In genomic region chr17:82258555-82258954, GRCh38 we compare ENCODE assay signal across 24 cellular contexts. TPM values are rescaled to one million over a fixed set of nuclear protein-coding genes. Genes with fewer than 3 reads are reported as not detected.
DNase-seq lines count a peak whose midpoint lies in the region; ATAC-seq and TF ChIP-seq lines count a peak whose summit lies in the region.
"Had no signal": no experiment of that assay in that cellular context is flagged by ENCODE, and none has a peak within 500 bp of the region (broad histone marks: within the 10 kb centered on the region; RNA-seq: fewer than 3 reads in every experiment).

No MANE protein-coding gene starts in this region.

- TF ChIP-seq CTCF in CD8-positive, alpha-beta T cell (IDR thresholded peaks at IDR 0.05), result no peak
- TF ChIP-seq CTCF in natural killer cell (IDR thresholded peaks at IDR 0.05), result no peak

- CTCF ChIA-PET in activated CD4-positive, alpha-beta memory T cell treated with anti-CD3 and anti-CD28 coated beads for 36 hours (lab: Charles Lee), result interaction anchor here (1.0 to 1.4 kb wide), 2 partner anchors 22 to 63 kb away, joined by 4 read pairs; no protein-coding TSS in a partner anchor
- CTCF ChIA-PET in activated CD4-positive, alpha-beta memory T cell treated with anti-CD3 and anti-CD28 coated beads, Interleukin-2, amount 10 ng/mL, durations not matched to agents 7 days and 5 days (lab: Charles Lee), result no interaction called here
- CTCF ChIA-PET in CD8-positive, alpha-beta T cell (lab: Charles Lee), result no interaction called here

- ATAC-seq in CD8-positive, alpha-beta T cell, result no peak
- ATAC-seq in natural killer cell, result no peak
- ATAC-seq: left colon had no signal

- peak overlapping the region; percentile 20 for H3K27ac Mint-ChIP-seq in activated CD4-positive, alpha-beta memory T cell treated with anti-CD3 and anti-CD28 coated beads for 36 hours
- H3K27ac Mint-ChIP-seq in activated CD4-positive, alpha-beta memory T cell treated with anti-CD3 and anti-CD28 coated beads, Interleukin-2, amount 10 ng/mL, durations not matched to agents 7 days and 5 days, result no peak overlapping the region
- H3K27ac Mint-ChIP-seq in CD8-positive, alpha-beta T cell, result peak overlapping the region; percentile 78
- peak overlapping the region; percentile 1 for H3K27ac Mint-ChIP-seq in activated naive CD8-positive, alpha-beta T cell treated with anti-CD3 and anti-CD28 coated beads for 36 hours
- peak overlapping the region; percentile 100 for H3K27ac Mint-ChIP-seq in natural killer cell
- H3K27ac Mint-ChIP-seq: activated naive CD8-positive, alpha-beta T cell treated with anti-CD3 and anti-CD28 coated beads, Interleukin-2, amount 10 ng/mL, durations not matched to agents 7 days and 5 days; HFFc6 had no signal

- no peaks in the 10 kb centered on the region for H3K27me3 Mint-ChIP-seq in activated CD4-positive, alpha-beta memory T cell treated with anti-CD3 and anti-CD28 coated beads for 36 hours
- H3K27me3 Mint-ChIP-seq in activated CD4-positive, alpha-beta memory T cell treated with anti-CD3 and anti-CD28 coated beads, Interleukin-2, amount 10 ng/mL, durations not matched to agents 7 days and 5 days, result no peaks in the 10 kb centered on the region
- no peaks in the 10 kb centered on the region for H3K27me3 Mint-ChIP-seq in CD8-positive, alpha-beta T cell (ENCODE audit: low read depth)
- H3K27me3 Mint-ChIP-seq in activated naive CD8-positive, alpha-beta T cell treated with anti-CD3 and anti-CD28 coated beads for 36 hours, result no peaks in the 10 kb centered on the region
- no peaks in the 10 kb centered on the region for H3K27me3 Mint-ChIP-seq in natural killer cell (ENCODE audit: low read depth in 2 of 2)
- H3K27me3 Mint-ChIP-seq: activated naive CD8-positive, alpha-beta T cell treated with anti-CD3 and anti-CD28 coated beads, Interleukin-2, amount 10 ng/mL, durations not matched to agents 7 days and 5 days; type B pancreatic cell had no signal

- no peak overlapping the region for H3K4me3 Mint-ChIP-seq in activated CD4-positive, alpha-beta memory T cell treated with anti-CD3 and anti-CD28 coated beads for 36 hours
- H3K4me3 Mint-ChIP-seq in activated CD4-positive, alpha-beta memory T cell treated with anti-CD3 and anti-CD28 coated beads, Interleukin-2, amount 10 ng/mL, durations not matched to agents 7 days and 5 days, result no peak overlapping the region
- no peak overlapping the region for H3K4me3 Mint-ChIP-seq in CD8-positive, alpha-beta T cell
- no peak overlapping the region for H3K4me3 Mint-ChIP-seq in activated naive CD8-positive, alpha-beta T cell treated with anti-CD3 and anti-CD28 coated beads for 36 hours
- H3K4me3 Mint-ChIP-seq in natural killer cell, result peak overlapping the region; percentile 14
- H3K4me3 Mint-ChIP-seq: activated naive CD8-positive, alpha-beta T cell treated with anti-CD3 and anti-CD28 coated beads, Interleukin-2, amount 10 ng/mL, durations not matched to agents 7 days and 5 days; brain; HFFc6; type B pancreatic cell had no signal

- no peaks in the 10 kb centered on the region for H3K27me3 ChIP-seq in CD8-positive, alpha-beta T cell (ENCODE audit: insufficient read depth, low read length)
- H3K27me3 ChIP-seq: BLaER1 treated with 17β-estradiol and CSF1 and Interleukin-3, amounts not matched to agents 10 nM and 100 nM; stomach had no signal

- H3K9me3 ChIP-seq in CD8-positive, alpha-beta T cell (ENCODE audit: low read length), result no peaks in the 10 kb centered on the region
- H3K9me3 ChIP-seq: stomach had no signal

- H3K4me1 Mint-ChIP-seq in activated CD4-positive, alpha-beta memory T cell treated with anti-CD3 and anti-CD28 coated beads for 36 hours (ENCODE audit: low read depth), result peaks cover 27% of the 10 kb centered on the region
- H3K4me1 Mint-ChIP-seq in activated CD4-positive, alpha-beta memory T cell treated with anti-CD3 and anti-CD28 coated beads, Interleukin-2, amount 10 ng/mL, durations not matched to agents 7 days and 5 days, result peaks cover 5% of the 10 kb centered on the region
- H3K4me1 Mint-ChIP-seq in CD8-positive, alpha-beta T cell (ENCODE audit: low read depth), result peaks cover 41% of the 10 kb centered on the region
- H3K4me1 Mint-ChIP-seq in activated naive CD8-positive, alpha-beta T cell treated with anti-CD3 and anti-CD28 coated beads for 36 hours, result peaks cover 23% of the 10 kb centered on the region
- peaks cover 46 to 63% of the 10 kb centered on the region in 2 donors for H3K4me1 Mint-ChIP-seq in natural killer cell
- H3K4me1 Mint-ChIP-seq: brain had no signal

- DNase-seq in activated CD4-positive, alpha-beta memory T cell treated with anti-CD3 and anti-CD28 coated beads for 36 hours, result no peak
- DNase-seq in activated CD4-positive, alpha-beta memory T cell treated with anti-CD3 and anti-CD28 coated beads, Interleukin-2, amount 10 ng/mL, durations not matched to agents 7 days and 5 days, result no peak
- no peak for DNase-seq in CD8-positive, alpha-beta T cell
- DNase-seq in activated naive CD8-positive, alpha-beta T cell treated with anti-CD3 and anti-CD28 coated beads for 36 hours, result no peak
- DNase-seq in natural killer cell (no peak), medulla oblongata (ENCODE audit: extremely low spot score) (no peak), NCI-H1105 treated with DMSO at 0.1 percent for 48 hours (lab: John Stamatoyannopoulos, UW) (no peak), HCEC 1CT (no peak)
- DNase-seq: activated CD8-positive, alpha-beta memory T cell treated with anti-CD3 and anti-CD28 coated beads, Interleukin-2, amount 50 U/mL, for 48 hours; activated naive CD8-positive, alpha-beta T cell treated with anti-CD3 and anti-CD28 coated beads, Interleukin-2, amount 10 ng/mL, durations not matched to agents 7 days and 5 days; DMS 273 treated with DMSO at 0.1 percent for 48 hours; GDM1; HFFc6; left colon; midbrain; NCI-H1694; NCI-H526 treated with DMSO at 0.1 percent for 48 hours; stimulated activated CD4-positive, alpha-beta T cell treated with anti-CD3 and anti-CD28 coated beads, Interleukin-2, amount 100 ng/mL, for 48 hours; stomach; SW 1271 had no signal

- POLR2A ChIA-PET in activated CD4-positive, alpha-beta memory T cell treated with anti-CD3 and anti-CD28 coated beads for 36 hours (lab: Charles Lee), result no interaction called here
- POLR2A ChIA-PET in activated CD4-positive, alpha-beta memory T cell treated with anti-CD3 and anti-CD28 coated beads, Interleukin-2, amount 10 ng/mL, durations not matched to agents 7 days and 5 days (lab: Charles Lee), result interaction anchor here (1.3 kb wide), 1 partner anchor 34 kb away, joined by 3 read pairs; no protein-coding TSS in a partner anchor
- POLR2A ChIA-PET in CD8-positive, alpha-beta T cell (lab: Charles Lee), result no interaction called here

- H3K4me3 ChIP-seq in CD8-positive, alpha-beta T cell (ENCODE audit: low read depth, low read length), result no peak overlapping the region
- H3K4me3 ChIP-seq: BLaER1 treated with 17β-estradiol and CSF1 and Interleukin-3, amounts not matched to agents 10 nM and 100 nM; smooth muscle cell; stomach had no signal

- H3K36me3 ChIP-seq in CD8-positive, alpha-beta T cell (ENCODE audit: insufficient read depth, low read length), result peaks cover 59% of the 10 kb centered on the region

- peaks cover 65% of the 10 kb centered on the region for H3K36me3 Mint-ChIP-seq in activated CD4-positive, alpha-beta memory T cell treated with anti-CD3 and anti-CD28 coated beads for 36 hours
- peaks cover 82% of the 10 kb centered on the region for H3K36me3 Mint-ChIP-seq in activated CD4-positive, alpha-beta memory T cell treated with anti-CD3 and anti-CD28 coated beads, Interleukin-2, amount 10 ng/mL, durations not matched to agents 7 days and 5 days (ENCODE audit: low read depth)
- peaks cover 77% of the 10 kb centered on the region for H3K36me3 Mint-ChIP-seq in CD8-positive, alpha-beta T cell
- H3K36me3 Mint-ChIP-seq in activated naive CD8-positive, alpha-beta T cell treated with anti-CD3 and anti-CD28 coated beads for 36 hours, result peaks cover 51% of the 10 kb centered on the region
- H3K36me3 Mint-ChIP-seq in natural killer cell, result peaks cover 29% of the 10 kb centered on the region

- H3K27ac ChIP-seq in CD8-positive, alpha-beta T cell (ENCODE audit: low read depth, low read length), result no peak overlapping the region
- H3K27ac ChIP-seq: BLaER1 treated with 17β-estradiol and CSF1 and Interleukin-3, amounts not matched to agents 10 nM and 100 nM had no signal

- H3K4me1 ChIP-seq in CD8-positive, alpha-beta T cell (ENCODE audit: insufficient read depth, low read length), result peaks cover 5% of the 10 kb centered on the region
- H3K4me1 ChIP-seq: BLaER1 treated with 17β-estradiol and CSF1 and Interleukin-3, amounts not matched to agents 10 nM and 100 nM had no signal

- intact Hi-C loops in activated CD4-positive, alpha-beta memory T cell treated with anti-CD3 and anti-CD28 coated beads for 36 hours (cut with micrococcal nuclease), result no loop called here
- intact Hi-C loops in CD8-positive, alpha-beta T cell (cut with DNase I, micrococcal nuclease), result loop anchor here in 1 of 2 experiments (5.0 kb wide), 1 partner anchor 64 kb away; no protein-coding TSS in a partner anchor
- intact Hi-C loops in natural killer cell (cut with micrococcal nuclease), result loop anchor here (10.0 kb wide), 1 partner anchor 54 kb away; no protein-coding TSS in a partner anchor

- H3K9me3 Mint-ChIP-seq in activated CD4-positive, alpha-beta memory T cell treated with anti-CD3 and anti-CD28 coated beads for 36 hours, result peaks cover 4% of the 10 kb centered on the region
- peaks cover 2% of the 10 kb centered on the region for H3K9me3 Mint-ChIP-seq in activated CD4-positive, alpha-beta memory T cell treated with anti-CD3 and anti-CD28 coated beads, Interleukin-2, amount 10 ng/mL, durations not matched to agents 7 days and 5 days
- no peaks in the 10 kb centered on the region for H3K9me3 Mint-ChIP-seq in CD8-positive, alpha-beta T cell
- H3K9me3 Mint-ChIP-seq in activated naive CD8-positive, alpha-beta T cell treated with anti-CD3 and anti-CD28 coated beads for 36 hours, result peaks cover 3% of the 10 kb centered on the region
- no peaks in the 10 kb centered on the region for H3K9me3 Mint-ChIP-seq in natural killer cell
- H3K9me3 Mint-ChIP-seq: brain, type B pancreatic cell had no signal

RNA-seq across cellular contexts. Expression of gene CSNK1D, which starts 14.9 kb away (rescaled TPM):
- 100 to 1,000 TPM; 110 to 111 TPM for total RNA-seq in activated CD4-positive, alpha-beta memory T cell treated with anti-CD3 and anti-CD28 coated beads for 36 hours
- 100 to 1,000 TPM; 116 TPM for total RNA-seq in activated CD4-positive, alpha-beta memory T cell treated with anti-CD3 and anti-CD28 coated beads, Interleukin-2, amount 10 ng/mL, durations not matched to agents 7 days and 5 days
- total RNA-seq in CD8-positive, alpha-beta T cell, result 100 to 1,000 TPM; 369 to 393 TPM
- total RNA-seq in activated naive CD8-positive, alpha-beta T cell treated with anti-CD3 and anti-CD28 coated beads for 36 hours, result 100 to 1,000 TPM; 110 to 115 TPM
- total RNA-seq in natural killer cell, result 100 to 1,000 TPM; 423 to 475 (median 468) TPM

RNA-seq across cellular contexts. Expression of gene SLC16A3, which starts 29.7 kb away (rescaled TPM):
- total RNA-seq in activated CD4-positive, alpha-beta memory T cell treated with anti-CD3 and anti-CD28 coated beads for 36 hours, result 10 to 100 TPM; 97.4 to 99.7 TPM
- 100 to 1,000 TPM; 206 to 210 TPM for total RNA-seq in activated CD4-positive, alpha-beta memory T cell treated with anti-CD3 and anti-CD28 coated beads, Interleukin-2, amount 10 ng/mL, durations not matched to agents 7 days and 5 days
- total RNA-seq in CD8-positive, alpha-beta T cell, result 100 to 1,000 TPM in 1 of 2 experiments, 10 to 100 TPM in 1; 94.0 to 103 TPM
- 10 to 100 TPM; 75.8 to 79.3 TPM for total RNA-seq in activated naive CD8-positive, alpha-beta T cell treated with anti-CD3 and anti-CD28 coated beads for 36 hours
- total RNA-seq in natural killer cell, result 100 to 1,000 TPM; 172 to 365 (median 296) TPM

RNA-seq across cellular contexts. Expression of gene CCDC57, which starts 45.9 kb away (rescaled TPM):
- total RNA-seq in activated CD4-positive, alpha-beta memory T cell treated with anti-CD3 and anti-CD28 coated beads for 36 hours, result 10 to 100 TPM; 49.6 to 51.7 TPM
- total RNA-seq in activated CD4-positive, alpha-beta memory T cell treated with anti-CD3 and anti-CD28 coated beads, Interleukin-2, amount 10 ng/mL, durations not matched to agents 7 days and 5 days, result 10 to 100 TPM; 49.8 to 54.9 TPM
- total RNA-seq in CD8-positive, alpha-beta T cell, result 100 to 1,000 TPM; 175 to 184 TPM
- 10 to 100 TPM; 59.5 to 65.1 TPM for total RNA-seq in activated naive CD8-positive, alpha-beta T cell treated with anti-CD3 and anti-CD28 coated beads for 36 hours
- total RNA-seq in natural killer cell, result 10 to 100 TPM; 69.7 to 79.2 (median 75.1) TPM

RNA-seq across cellular contexts. Expression of gene CD7, which starts 58.9 kb away (rescaled TPM):
- total RNA-seq in activated CD4-positive, alpha-beta memory T cell treated with anti-CD3 and anti-CD28 coated beads for 36 hours, result 100 to 1,000 TPM; 570 to 574 TPM
- 100 to 1,000 TPM; 138 to 140 TPM for total RNA-seq in activated CD4-positive, alpha-beta memory T cell treated with anti-CD3 and anti-CD28 coated beads, Interleukin-2, amount 10 ng/mL, durations not matched to agents 7 days and 5 days
- 100 to 1,000 TPM; 369 to 385 TPM for total RNA-seq in CD8-positive, alpha-beta T cell
- 100 to 1,000 TPM; 291 to 293 TPM for total RNA-seq in activated naive CD8-positive, alpha-beta T cell treated with anti-CD3 and anti-CD28 coated beads for 36 hours
- total RNA-seq in natural killer cell, result 100 to 1,000 TPM; 464 to 564 (median 522) TPM
- total RNA-seq: smooth muscle cell had no signal
